ENCODE assay signal across 13 cellular contexts in genomic region chr5:148973455-148973854, GRCh38.
DNase-seq lines count a peak whose midpoint lies in the region; ATAC-seq, FAIRE-seq and TF ChIP-seq lines count a peak whose summit lies in the region.
"Had no signal": no experiment of that assay in that cellular context is flagged by ENCODE, and none has a peak within 500 bp of the region (broad histone marks: within the 10 kb centered on the region; RNA-seq: fewer than 3 reads in every experiment).

No MANE protein-coding gene starts in this region.

- H3K27ac ChIP-seq in A549 (peak overlapping the region; percentile 56 to 81), osteoblast (ENCODE audit: low read depth, low read length) (peak overlapping the region; percentile 97), Peyer's patch (no peak overlapping the region)
- H3K27ac ChIP-seq: ovary had no signal

- TF ChIP-seq CTCF in A549 (IDR thresholded peaks at IDR 0.05) (no peak), chondrocyte (IDR thresholded peaks at IDR 0.05) (no peak), osteoblast (IDR thresholded peaks at IDR 0.05; ENCODE audit: extremely low read depth, low read depth, low read length) (no peak), endothelial cell (IDR thresholded peaks at IDR 0.05; ENCODE audit: unreplicated experiment) (no peak), Peyer's patch (IDR thresholded peaks at IDR 0.05) (no peak)

- H4K20me1 ChIP-seq in osteoblast (ENCODE audit: insufficient read depth, low read length) = no peaks in the 10 kb centered on the region

- FAIRE-seq in A549 (lab: Jason Lieb, UNC) = no peak
- no peak for FAIRE-seq in frontal cortex (lab: Jason Lieb, UNC)

- POLR2A ChIA-PET in A549 (lab: Yijun Ruan, JAX) = no interaction called here

- H3K36me3 Mint-ChIP-seq in chondrocyte (ENCODE audit: low read depth) (no peaks in the 10 kb centered on the region), endothelial cell (ENCODE audit: low read depth, unreplicated experiment) (no peaks in the 10 kb centered on the region)

- H3K27me3 ChIP-seq in MG63 = no peaks in the 10 kb centered on the region
- no peaks in the 10 kb centered on the region for H3K27me3 ChIP-seq in osteoblast (ENCODE audit: insufficient read depth, low read length)
- no peaks in the 10 kb centered on the region for H3K27me3 ChIP-seq in Peyer's patch
- H3K27me3 ChIP-seq: ovary had no signal

- TF ChIP-seq RAD21 in A549 (conservative IDR thresholded peaks at IDR 0.05 in 1 of 2, IDR thresholded peaks at IDR 0.05 in 1 of 2) = no peak

- 88% methylated on average over 2 of the region's 2 CpGs for WGBS in A549 (ENCODE audit: missing lambda C conversion rate)

- H3K9me3 ChIP-seq in A549 = no peaks in the 10 kb centered on the region
- H3K9me3 ChIP-seq in MG63 = peaks cover 4% of the 10 kb centered on the region; the same call in 1 of the 2 replicates
- no peaks in the 10 kb centered on the region for H3K9me3 ChIP-seq in osteoblast (ENCODE audit: low read depth, low read length)
- H3K9me3 ChIP-seq in Peyer's patch = no peaks in the 10 kb centered on the region
- H3K9me3 ChIP-seq: ovary had no signal

- no peak for TF ChIP-seq EP300 in A549 (IDR thresholded peaks at IDR 0.05)

- CTCF ChIA-PET in A549 (lab: Yijun Ruan, JAX) = interaction anchor here (1.0 to 3.5 kb wide), 5 partner anchors 12 to 234 kb away, joined by 3 to 13 read pairs (median 4); no protein-coding TSS in a partner anchor

- H3K4me3 ChIP-seq in A549 (no peak overlapping the region), MG63 (no peak overlapping the region), osteoblast (ENCODE audit: insufficient read depth, low read length) (no peak overlapping the region), Peyer's patch (no peak overlapping the region)
- H3K4me3 ChIP-seq: ovary had no signal

- no peak for TF ChIP-seq POLR2A in A549 (IDR thresholded peaks at IDR 0.05; ENCODE audit: low read length)
- no peak for TF ChIP-seq POLR2A in Peyer's patch (IDR thresholded peaks at IDR 0.05)

- DNase-seq in A549 (ENCODE audit: low read depth in 1 of 2, low spot score in 1 of 2) (no peak), MG63 (peak; percentile 52), chondrocyte (ENCODE audit: low spot score) (no peak), osteoblast (ENCODE audit: insufficient read length, low spot score, missing footprints) (no peak), endothelial cell (ENCODE audit: low spot score) (no peak), Peyer's patch (no peak), T-helper 9 cell (no peak), frontal cortex (ENCODE audit: low spot score in 2 of 2) (no peak)
- DNase-seq: AML-193; NCI-H345; stimulated activated CD4-positive, alpha-beta T cell treated with anti-CD3 and anti-CD28 coated beads, Interleukin-4, amount 100 ng/mL, for 1 hour had no signal

- peak overlapping the region; percentile 88 for H3K27ac Mint-ChIP-seq in chondrocyte (ENCODE audit: unreplicated experiment)
- H3K27ac Mint-ChIP-seq in endothelial cell (ENCODE audit: unreplicated experiment) = no peak overlapping the region
- H3K27ac Mint-ChIP-seq: activated T-helper 1 cell treated with anti-CD3 and anti-CD28 coated beads, Interleukin-12 subunit alpha, Interleukin-12 subunit beta, Interleukin-2, Interleukin-4 antibody, amounts not matched to agents 30 ng/mL and 10 ng/mL and 1 ng/mL, durations not matched to agents 14 hours and 24 hours and 36 hours had no signal

- peak overlapping the region; percentile 61 for H3K4me2 ChIP-seq in A549
- peak overlapping the region; percentile 65 for H3K4me2 ChIP-seq in osteoblast (ENCODE audit: insufficient read depth, low read length)

- H2AFZ ChIP-seq in osteoblast (ENCODE audit: low read length) = no peak overlapping the region

- H3K4me1 ChIP-seq in A549 (peaks cover 22% of the 10 kb centered on the region), osteoblast (ENCODE audit: insufficient read depth, low read length) (peaks cover 49% of the 10 kb centered on the region), Peyer's patch (peaks cover 0 to 5% (median 0%) of the 10 kb centered on the region in 4 donors)

- H3K4me1 Mint-ChIP-seq in chondrocyte (ENCODE audit: low read depth) = peaks cover 88% of the 10 kb centered on the region
- peaks cover 16% of the 10 kb centered on the region for H3K4me1 Mint-ChIP-seq in endothelial cell (ENCODE audit: unreplicated experiment)

- no peaks in the 10 kb centered on the region for H3K9me3 Mint-ChIP-seq in chondrocyte (ENCODE audit: low read depth)
- no peaks in the 10 kb centered on the region for H3K9me3 Mint-ChIP-seq in endothelial cell (ENCODE audit: unreplicated experiment)
- H3K9me3 Mint-ChIP-seq: activated T-helper 1 cell treated with anti-CD3 and anti-CD28 coated beads, Interleukin-12 subunit alpha, Interleukin-12 subunit beta, Interleukin-2, Interleukin-4 antibody, amounts not matched to agents 30 ng/mL and 10 ng/mL and 1 ng/mL, durations not matched to agents 14 hours and 24 hours and 36 hours had no signal

- H3K27me3 Mint-ChIP-seq in chondrocyte (ENCODE audit: low read depth) (no peaks in the 10 kb centered on the region), endothelial cell (ENCODE audit: unreplicated experiment) (no peaks in the 10 kb centered on the region)

- H3K79me2 ChIP-seq in osteoblast (ENCODE audit: insufficient read depth, low read length) = no peaks in the 10 kb centered on the region

- ATAC-seq in A549 = no peak

- H3K36me3 ChIP-seq in MG63 (no peaks in the 10 kb centered on the region), osteoblast (ENCODE audit: insufficient read depth, low read length) (no peaks in the 10 kb centered on the region), Peyer's patch (no peaks in the 10 kb centered on the region)
- H3K36me3 ChIP-seq: ovary had no signal

- H3K4me3 Mint-ChIP-seq in chondrocyte (ENCODE audit: unreplicated experiment) = no peak overlapping the region
- H3K4me3 Mint-ChIP-seq in endothelial cell (ENCODE audit: unreplicated experiment) = no peak overlapping the region
- H3K4me3 Mint-ChIP-seq: activated T-helper 1 cell treated with anti-CD3 and anti-CD28 coated beads, Interleukin-12 subunit alpha, Interleukin-12 subunit beta, Interleukin-2, Interleukin-4 antibody, amounts not matched to agents 30 ng/mL and 10 ng/mL and 1 ng/mL, durations not matched to agents 14 hours and 24 hours and 36 hours had no signal

TF ChIP-seq in A549, 52 proteins besides CTCF, POLR2A, EP300 and RAD21:
- no peak for TF ChIP-seq ZC3H11A (IDR thresholded peaks at IDR 0.05)
- 0 out of 2 replicates have a peak, but pooled peaks have one; percentile 35 for TF ChIP-seq FOXS1 (CRISPR knock-in tag; IDR thresholded peaks at IDR 0.05)
- no peak for TF ChIP-seq ZNF302 (CRISPR knock-in tag; IDR thresholded peaks at IDR 0.05)
- no peak for TF ChIP-seq MAX (IDR thresholded peaks at IDR 0.05)
- TF ChIP-seq KDM1A (IDR thresholded peaks at IDR 0.05; ENCODE audit: low read depth) = no peak
- peak; percentile 96 for TF ChIP-seq MAFK (IDR thresholded peaks at IDR 0.05; ENCODE audit: partially characterized antibody)
- TF ChIP-seq CBX8 (IDR thresholded peaks at IDR 0.05) = no peak

Comparison
In these comparisons a context has a peak if more than half of its experiments do, and no peak if none do; other contexts are left out.
1. H3K27ac ChIP-seq: peak in A549 (2 of 2) and osteoblast (single experiment); none in Peyer's patch (0 of 4).